13 cellular contexts compared by ENCODE assay signal in the genomic region with DNA sequence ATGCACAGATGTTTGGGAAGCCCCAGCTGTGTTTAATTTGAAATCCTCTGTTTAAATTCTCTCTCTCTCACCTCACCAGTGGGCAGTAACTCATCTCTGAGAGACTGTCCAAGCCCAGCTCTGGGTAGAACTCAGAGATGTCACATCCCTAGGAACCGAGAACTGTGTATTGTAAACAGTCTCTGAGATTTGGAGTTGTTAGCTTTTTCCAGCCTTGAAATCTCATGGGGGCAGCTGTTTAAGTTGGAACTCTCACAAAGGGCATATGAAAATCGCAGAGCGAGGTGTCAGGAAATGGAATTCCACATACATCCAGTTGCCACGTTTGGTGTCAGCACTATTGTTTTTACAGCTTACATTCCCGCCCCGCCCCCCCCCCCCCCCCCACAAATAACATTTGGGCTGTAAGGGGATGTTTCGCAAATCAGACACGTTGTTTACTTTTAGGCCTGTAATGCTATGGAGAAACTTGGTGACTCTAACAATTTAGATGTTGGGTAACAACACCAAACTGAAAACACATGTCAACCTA. TPM values are rescaled to one million over a fixed set of nuclear protein-coding genes. Genes with fewer than 3 reads are reported as not detected.
A peak's percentile ranks its signal among the peaks of the same experiment; 100 is the strongest.
DNase-seq lines count a peak whose midpoint lies in the region; ATAC-seq and TF ChIP-seq lines count a peak whose summit lies in the region.
"Had no signal": no experiment of that assay in that cellular context is flagged by ENCODE, and none has a peak within 500 bp of the region (broad histone marks: within the 10 kb centered on the region; RNA-seq: fewer than 3 reads in every experiment).

No MANE protein-coding gene starts in this region.

- H3K4me3 ChIP-seq in AG04449 (ENCODE audit: low read depth, low read length) (no peak overlapping the region), epithelial cell of esophagus (ENCODE audit: low read length) (no peak overlapping the region)

- H3K4me1 Mint-ChIP-seq in HFFc6 (ENCODE audit: low read depth) (peaks cover 25% of the 10 kb centered on the region), nephron (peaks cover 5% of the 10 kb centered on the region)

- peaks cover 22% of the 10 kb centered on the region for H3K36me3 Mint-ChIP-seq in HFFc6 (ENCODE audit: low read depth)
- H3K36me3 Mint-ChIP-seq in nephron (ENCODE audit: low read depth) = peaks cover 47% of the 10 kb centered on the region

- ATAC-seq in HG02642 (IDR thresholded peaks at IDR 0.05; ENCODE audit: poor library complexity, unreplicated experiment) (no peak), HG03520 (IDR thresholded peaks at IDR 0.05; ENCODE audit: unreplicated experiment) (no peak), HG03135 (IDR thresholded peaks at IDR 0.05; ENCODE audit: unreplicated experiment) (no peak), HG03280 (IDR thresholded peaks at IDR 0.05; ENCODE audit: unreplicated experiment) (no peak)

- no peak overlapping the region for H3K4me3 Mint-ChIP-seq in HFFc6
- H3K4me3 Mint-ChIP-seq in nephron = no peak overlapping the region
- H3K4me3 Mint-ChIP-seq: CD4-positive, alpha-beta T cell had no signal

- no peak for TF ChIP-seq CTCF in AG04449 (IDR thresholded peaks at IDR 0.05; ENCODE audit: insufficient read depth, low read length, missing control alignments)
- no peak for TF ChIP-seq CTCF in HFFc6 (IDR thresholded peaks at IDR 0.05)
- TF ChIP-seq CTCF in epithelial cell of esophagus (IDR thresholded peaks at IDR 0.05; ENCODE audit: insufficient read depth, low read depth, low read length, missing control alignments) = no peak
- TF ChIP-seq CTCF in nephron (IDR thresholded peaks at IDR 0.05; ENCODE audit: unreplicated experiment in 3 of 3) = no peak

- H3K27ac Mint-ChIP-seq in HFFc6 = peak overlapping the region; percentile 88
- H3K27ac Mint-ChIP-seq in nephron = peak overlapping the region in 2 of 3 experiments; percentile 6 to 58
- H3K27ac Mint-ChIP-seq: CD4-positive, alpha-beta T cell had no signal

- H3K27me3 Mint-ChIP-seq in HFFc6 (ENCODE audit: insufficient read depth) (no peaks in the 10 kb centered on the region), nephron (ENCODE audit: low read depth) (no peaks in the 10 kb centered on the region)
- H3K27me3 Mint-ChIP-seq: CD4-positive, alpha-beta T cell had no signal

- peak; percentile 63 for DNase-seq in AG04449 (ENCODE audit: low read depth, low spot score)
- peak; percentile 52 for DNase-seq in HFFc6
- peak; percentile 17 for DNase-seq in epithelial cell of esophagus (ENCODE audit: low read depth)
- DNase-seq: activated CD4-positive, alpha-beta T cell treated with anti-CD3 and anti-CD28 coated beads for 1 hour; CD4-positive, alpha-beta T cell; hippocampal formation; NCI-H1930; SK-N-SH had no signal

- CTCF ChIA-PET in AG04449 (lab: Yijun Ruan, JAX) = interaction anchor here (1.1 to 10.9 kb wide), 4 partner anchors 8 to 317 kb away, joined by 4 to 147 read pairs (median 23); no protein-coding TSS in a partner anchor

- no peaks in the 10 kb centered on the region for H3K9me3 Mint-ChIP-seq in HFFc6
- no peaks in the 10 kb centered on the region for H3K9me3 Mint-ChIP-seq in nephron
- H3K9me3 Mint-ChIP-seq: CD4-positive, alpha-beta T cell had no signal

- POLR2A ChIA-PET in AG04449 (lab: Yijun Ruan, JAX) = interaction anchor here (0.7 kb wide), 1 partner anchor 34 kb away, joined by 3 read pairs; the partner anchor contains the start of gene VPS35L

RNA-seq across cellular contexts. Expression of gene VPS35L, which starts 34.3 kb away (rescaled TPM):
- 10 to 100 TPM; 65.6 to 81.9 (median 76.8) TPM for total RNA-seq in HFFc6 (2021; fragmentation: NEBNext Ultra II Directional; extraction: Animal tissue kit (Norgen Biotek cat#: 25700))
